In the genomic region with DNA sequence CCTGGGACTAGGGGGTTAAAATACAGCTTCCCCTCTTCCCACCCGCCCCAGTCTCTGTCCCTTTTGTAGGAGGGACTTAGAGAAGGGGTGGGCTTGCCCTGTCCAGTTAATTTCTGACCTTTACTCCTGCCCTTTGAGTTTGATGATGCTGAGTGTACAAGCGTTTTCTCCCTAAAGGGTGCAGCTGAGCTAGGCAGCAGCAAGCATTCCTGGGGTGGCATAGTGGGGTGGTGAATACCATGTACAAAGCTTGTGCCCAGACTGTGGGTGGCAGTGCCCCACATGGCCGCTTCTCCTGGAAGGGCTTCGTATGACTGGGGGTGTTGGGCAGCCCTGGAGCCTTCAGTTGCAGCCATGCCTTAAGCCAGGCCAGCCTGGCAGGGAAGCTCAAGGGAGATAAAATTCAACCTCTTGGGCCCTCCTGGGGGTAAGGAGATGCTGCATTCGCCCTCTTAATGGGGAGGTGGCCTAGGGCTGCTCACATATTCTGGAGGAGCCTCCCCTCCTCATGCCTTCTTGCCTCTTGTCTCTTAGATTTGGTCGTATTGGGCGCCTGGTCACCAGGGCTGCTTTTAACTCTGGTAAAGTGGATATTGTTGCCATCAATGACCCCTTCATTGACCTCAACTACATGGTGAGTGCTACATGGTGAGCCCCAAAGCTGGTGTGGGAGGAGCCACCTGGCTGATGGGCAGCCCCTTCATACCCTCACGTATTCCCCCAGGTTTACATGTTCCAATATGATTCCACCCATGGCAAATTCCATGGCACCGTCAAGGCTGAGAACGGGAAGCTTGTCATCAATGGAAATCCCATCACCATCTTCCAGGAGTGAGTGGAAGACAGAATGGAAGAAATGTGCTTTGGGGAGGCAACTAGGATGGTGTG, we compare ENCODE assay signal across 8 cellular contexts. TPM values are rescaled to one million over a fixed set of nuclear protein-coding genes. Genes with fewer than 3 reads are reported as not detected.
DNase-seq lines count a peak whose midpoint lies in the region; ATAC-seq and TF ChIP-seq lines count a peak whose summit lies in the region.

No MANE protein-coding gene starts in this region.

- ATAC-seq in GM21717 (IDR thresholded peaks at IDR 0.05; ENCODE audit: unreplicated experiment) (no peak), HG03159 (IDR thresholded peaks at IDR 0.05; ENCODE audit: unreplicated experiment) (no peak), GM18907 (IDR thresholded peaks at IDR 0.05; ENCODE audit: unreplicated experiment) (no peak), HG03175 (IDR thresholded peaks at IDR 0.05; ENCODE audit: unreplicated experiment) (no peak)

- no peaks in the 10 kb centered on the region for H3K27me3 ChIP-seq in BE2C
- H3K27me3 ChIP-seq in breast epithelium, result no peaks in the 10 kb centered on the region
- no peaks in the 10 kb centered on the region for H3K27me3 ChIP-seq in muscle layer of duodenum (ENCODE audit: low read depth, low read length)

- intact Hi-C loops in breast epithelium (cut with DNase I; ENCODE audit: low total_unique reads), result loop anchor here (10.0 kb wide), 1 partner anchor 111 kb away; no protein-coding TSS in a partner anchor

- H3K4me1 ChIP-seq in BE2C (peaks cover 23% of the 10 kb centered on the region), breast epithelium (peaks cover 6 to 31% of the 10 kb centered on the region in 2 donors), muscle layer of duodenum (ENCODE audit: control insufficient read depth in 1 of 2, insufficient read depth in 2 of 2, low read length in 2 of 2) (peaks cover 22 to 64% of the 10 kb centered on the region in 2 donors)

- H3K36me3 ChIP-seq in BE2C, result peaks cover 61% of the 10 kb centered on the region
- H3K36me3 ChIP-seq in breast epithelium, result no peaks in the 10 kb centered on the region
- peaks cover 26 to 30% of the 10 kb centered on the region in 2 donors for H3K36me3 ChIP-seq in muscle layer of duodenum (ENCODE audit: control insufficient read depth in 1 of 2, insufficient read depth in 2 of 2, low read length in 2 of 2)

- TF ChIP-seq CTCF in BE2C (IDR thresholded peaks at IDR 0.05; ENCODE audit: low read depth, low read length), result no peak
- TF ChIP-seq CTCF in LNCaP clone FGC (IDR thresholded peaks at IDR 0.05; ENCODE audit: control insufficient read depth, extremely low read depth, insufficient read depth), result no peak
- no peak for TF ChIP-seq CTCF in breast epithelium (IDR thresholded peaks at IDR 0.05)

- H3K27ac ChIP-seq in breast epithelium (peak overlapping the region; percentile 94 to 98), muscle layer of duodenum (ENCODE audit: low read length) (peak overlapping the region; percentile 96)

- H3K9me3 ChIP-seq in BE2C (no peaks in the 10 kb centered on the region), breast epithelium (no peaks in the 10 kb centered on the region), muscle layer of duodenum (ENCODE audit: control insufficient read depth in 1 of 2, low read length in 2 of 2) (no peaks in the 10 kb centered on the region)

- H3K4me3 ChIP-seq in BE2C (ENCODE audit: low read depth, low read length) (peak overlapping the region; percentile 82), LNCaP clone FGC (ENCODE audit: low read depth, low read length) (peak overlapping the region; percentile 98), breast epithelium (peak overlapping the region; percentile 82 to 97 (median 88)), muscle layer of duodenum (ENCODE audit: low read depth in 1 of 2, low read length in 2 of 2) (peak overlapping the region; percentile 88 to 98)

- TF ChIP-seq POLR2A in breast epithelium (IDR thresholded peaks at IDR 0.05), result no peak

- DNase-seq in BE2C (no peak), LNCaP clone FGC (ENCODE audit: low read depth) (no peak), breast epithelium (ENCODE audit: low spot score in 2 of 2) (no peak)

RNA-seq across cellular contexts. Expression of a gene that starts 1.9 kb away (rescaled TPM):
- 8,477 TPM for polyA plus RNA-seq in BE2C (2012; ENCODE audit: insufficient read depth, insufficient read length, low read depth)
- 1,000 to 10,000 TPM; 1,134 to 1,818 (median 1,628) TPM for total RNA-seq in breast epithelium

RNA-seq across cellular contexts. Expression of a gene that starts 19.6 kb away (rescaled TPM):
- 129 TPM for polyA plus RNA-seq in BE2C (2012; ENCODE audit: insufficient read depth, insufficient read length, low read depth)
- total RNA-seq in breast epithelium, result 10 to 100 TPM in 2 of 3 donors, 1 to 10 TPM in 1; 7.2 to 22.4 (median 15.7) TPM

RNA-seq across cellular contexts. Expression of a gene that starts 31.9 kb away (rescaled TPM):
- 222 TPM for polyA plus RNA-seq in BE2C (2012; ENCODE audit: insufficient read depth, insufficient read length, low read depth)
- total RNA-seq in breast epithelium, result 10 to 100 TPM; 30.6 to 37.6 (median 31.5) TPM

RNA-seq across cellular contexts. Expression of a gene that starts 42.3 kb away (rescaled TPM):
- polyA plus RNA-seq in BE2C (2012; ENCODE audit: insufficient read depth, insufficient read length, low read depth), result 41.8 TPM
- total RNA-seq in breast epithelium, result 10 to 100 TPM; 21.6 to 66.7 (median 53.9) TPM

RNA-seq across cellular contexts. Expression of a gene that starts 43.1 kb away (rescaled TPM):
- polyA plus RNA-seq in BE2C (2012; ENCODE audit: insufficient read depth, insufficient read length, low read depth), result 231 TPM
- 10 to 100 TPM; 58.5 to 72.1 (median 62.4) TPM for total RNA-seq in breast epithelium
